15 cellular contexts compared by ENCODE assay signal in the genomic region with DNA sequence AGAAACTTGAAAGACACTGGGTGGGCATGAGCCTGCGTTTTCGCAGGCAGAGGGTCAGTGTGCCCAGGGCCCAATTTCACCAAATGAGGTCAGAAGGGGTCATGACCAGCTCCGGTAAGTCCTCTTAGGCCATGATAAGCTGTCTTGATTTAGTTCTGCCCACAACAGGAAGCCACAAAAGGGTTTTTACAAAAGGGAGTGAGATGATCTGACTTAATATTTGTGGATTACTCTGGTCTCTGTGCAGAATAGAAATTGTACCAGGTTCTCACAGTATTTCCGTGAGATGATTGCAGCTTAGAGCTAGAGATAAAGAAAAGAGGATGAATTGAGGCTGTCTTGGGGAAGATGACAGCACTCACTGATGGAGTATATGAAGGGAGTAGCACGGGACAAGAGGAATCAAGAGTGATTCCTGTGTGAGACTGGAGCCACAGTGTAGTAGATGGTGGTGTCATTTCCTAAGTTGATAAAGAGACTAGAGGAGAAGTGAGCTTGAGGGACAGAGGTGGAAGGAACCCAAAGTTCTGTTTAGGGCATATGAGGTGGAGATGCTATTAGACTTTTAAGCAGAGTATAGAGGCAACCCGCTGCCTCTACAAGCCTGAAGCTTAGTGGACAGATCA.
"Had no signal": no experiment of that assay in that cellular context is flagged by ENCODE, and none has a peak within 500 bp of the region (broad histone marks: within the 10 kb centered on the region; RNA-seq: fewer than 3 reads in every experiment).

No MANE protein-coding gene starts in this region.

- H3K27me3 ChIP-seq: adrenal gland, body of pancreas had no signal

- H3K4me3 Mint-ChIP-seq: dendritic cell treated with granulocyte-macrophage colony-stimulating factor and Interleukin-4, amounts not matched to agents 40 ng/mL and 50 ng/mL, for 4 days; naive thymus-derived CD4-positive, alpha-beta T cell; type B pancreatic cell; WTC11 had no signal

- H3K4me1 Mint-ChIP-seq: WTC11 had no signal

- H3K36me3 Mint-ChIP-seq: WTC11 had no signal

- H3K27ac ChIP-seq: adrenal gland, body of pancreas had no signal

- H3K4me1 ChIP-seq: adrenal gland, body of pancreas had no signal

- H3K36me3 ChIP-seq: adrenal gland had no signal

- ATAC-seq: body of pancreas; esophagus mucosa; left cardiac atrium; naive thymus-derived CD4-positive, alpha-beta T cell; SK-N-SH treated with all-trans-retinoic acid at 6 μM for 48 hours; WTC11 had no signal

- H3K27me3 Mint-ChIP-seq: dendritic cell treated with granulocyte-macrophage colony-stimulating factor and Interleukin-4, amounts not matched to agents 40 ng/mL and 50 ng/mL, for 4 days; naive thymus-derived CD4-positive, alpha-beta T cell; type B pancreatic cell had no signal

- H3K27ac Mint-ChIP-seq: dendritic cell treated with granulocyte-macrophage colony-stimulating factor and Interleukin-4, amounts not matched to agents 40 ng/mL and 50 ng/mL, for 4 days; naive thymus-derived CD4-positive, alpha-beta T cell; type B pancreatic cell; WTC11 had no signal

- DNase-seq: activated naive CD4-positive, alpha-beta T cell treated with Interleukin-2 at 50 U/mL for 16 hours; adrenal gland; body of pancreas; cerebellar nuclear complex; left cardiac atrium; naive thymus-derived CD4-positive, alpha-beta T cell; posterior cingulate gyrus; substantia nigra had no signal

- H3K4me3 ChIP-seq: adrenal gland, body of pancreas, lung, skin epidermis had no signal

- H3K9me3 Mint-ChIP-seq: dendritic cell treated with granulocyte-macrophage colony-stimulating factor and Interleukin-4, amounts not matched to agents 40 ng/mL and 50 ng/mL, for 4 days; WTC11 had no signal

- H3K9me3 ChIP-seq: adrenal gland, body of pancreas had no signal
